In genomic region chr1:7888248-7889010, GRCh38 we compare ENCODE assay signal across 24 cellular contexts. TPM values are rescaled to one million over a fixed set of nuclear protein-coding genes. Genes with fewer than 3 reads are reported as not detected.
DNase-seq lines count a peak whose midpoint lies in the region; TF ChIP-seq lines count a peak whose summit lies in the region.
"Had no signal": no experiment of that assay in that cellular context is flagged by ENCODE, and none has a peak within 500 bp of the region (broad histone marks: within the 10 kb centered on the region; RNA-seq: fewer than 3 reads in every experiment).

No MANE protein-coding gene starts in this region.

- no peak for TF ChIP-seq CTCF in choroid plexus epithelial cell (conservative IDR thresholded peaks at IDR 0.05; ENCODE audit: low read depth, low read length)
- TF ChIP-seq CTCF in retinal pigment epithelial cell (conservative IDR thresholded peaks at IDR 0.05; ENCODE audit: low read depth, low read length) = no peak

- DNase-seq in EH (ENCODE audit: low read depth) (peak; percentile 5), M059J (ENCODE audit: low read depth) (peak; percentile 61), choroid plexus epithelial cell (ENCODE audit: low read depth) (peak; percentile 28), retinal pigment epithelial cell (ENCODE audit: low read depth) (peak; percentile 12), NCI-H748 treated with DMSO at 0.1 percent for 48 hours (lab: John Stamatoyannopoulos, UW) (no peak), NOMO-1 treated with DMSO at 0.1 percent for 48 hours (lab: John Stamatoyannopoulos, UW; ENCODE audit: unreplicated experiment) (no peak)
- no peak for DNase-seq in activated CD8-positive, alpha-beta memory T cell treated with anti-CD3 and anti-CD28 coated beads, Interleukin-2, amount 50 U/mL, for 4 hours
- DNase-seq: activated CD4-positive, alpha-beta T cell treated with anti-CD3 and anti-CD28 coated beads, Interleukin-2, amount 10 ng/mL, durations not matched to agents 7 days and 5 days; activated naive CD4-positive, alpha-beta T cell treated with Interleukin-2 at 50 U/mL for 16 hours; anterior cingulate cortex; C1 segment of cervical spinal cord; effector memory CD8-positive, alpha-beta T cell; foreskin keratinocyte; islet precursor cell; naive B cell; NCI-H2029; pancreas; stimulated activated CD4-positive, alpha-beta T cell treated with anti-CD3 and anti-CD28 coated beads, Interleukin-2, amount 100 ng/mL, for 48 hours; stimulated activated naive CD8-positive, alpha-beta T cell treated with anti-CD3 and anti-CD28 coated beads, Interleukin-15, amount 100 ng/mL, for 72 hours had no signal

- H3K4me3 ChIP-seq in choroid plexus epithelial cell (ENCODE audit: low read depth, low read length) (no peak overlapping the region), retinal pigment epithelial cell (ENCODE audit: low read length) (no peak overlapping the region)
- H3K4me3 ChIP-seq: hepatocyte, pancreas, skin epidermis had no signal

RNA-seq across cellular contexts. Expression of gene UTS2, which starts 35.6 kb away (rescaled TPM):
- 0.05 TPM in 1 of 2 replicates, not detected in the other for total RNA-seq in M059J (2014; rRNA removed; shearing (Covaris generic))
- total RNA-seq: chondrocyte, foreskin keratinocyte, hepatocyte, lung microvascular endothelial cell, NCI-H460, pancreas had no signal

RNA-seq across cellular contexts. Expression of gene TNFRSF9, which starts 52.2 kb away (rescaled TPM):
- total RNA-seq in M059J (2014; rRNA removed; shearing (Covaris generic)) = 10.5 and 11.0 TPM in 2 replicates

Comparison
In these comparisons a context has a peak if more than half of its experiments do, and no peak if none do; other contexts are left out.
1. DNase-seq: peak in EH (single experiment), M059J (single experiment), choroid plexus epithelial cell (single experiment) and retinal pigment epithelial cell (single experiment); none in NCI-H748 treated with DMSO at 0.1 percent for 48 hours (single experiment), activated CD8-positive, alpha-beta memory T cell treated with anti-CD3 and anti-CD28 coated beads, Interleukin-2, amount 50 U/mL, for 4 hours (single experiment) and NOMO-1 treated with DMSO at 0.1 percent for 48 hours (single experiment).